8 cellular contexts compared by ENCODE assay signal in the genomic region with DNA sequence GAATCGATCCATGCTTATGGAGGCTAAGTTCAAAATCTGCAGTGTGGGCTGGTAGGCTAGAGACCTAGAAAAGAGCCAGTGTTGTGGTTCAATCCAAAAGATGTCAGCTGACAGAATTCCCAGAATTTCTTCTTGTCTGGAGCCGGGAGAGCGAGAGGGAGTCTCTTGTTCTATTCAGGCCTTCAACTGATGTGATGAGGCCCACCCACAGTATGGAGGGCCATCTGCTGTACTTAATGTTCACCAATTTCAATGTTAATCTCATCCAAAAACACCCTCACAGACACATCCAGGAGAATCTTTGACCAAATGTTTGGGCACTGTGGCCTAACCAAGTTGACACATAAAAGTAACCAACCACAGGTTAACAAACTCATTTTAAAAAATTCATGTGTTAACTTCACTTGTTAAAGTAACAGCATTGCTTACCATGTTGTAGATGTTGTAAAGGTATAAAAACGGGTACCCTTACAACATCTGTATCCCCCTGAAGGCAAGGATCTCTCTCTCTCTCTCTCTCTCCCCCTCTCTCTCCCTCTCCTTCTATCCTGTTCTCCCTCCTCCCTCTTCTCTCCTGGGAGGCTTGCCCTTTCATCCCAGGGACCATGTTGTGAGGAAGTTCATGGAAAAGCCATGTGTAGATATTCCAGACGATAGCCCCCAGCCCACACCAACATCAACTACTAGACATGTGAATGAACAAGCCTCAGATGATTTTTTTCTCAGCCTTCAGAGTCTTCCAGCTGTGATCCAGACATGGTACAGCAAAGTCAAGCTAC.
DNase-seq lines count a peak whose midpoint lies in the region; FAIRE-seq and TF ChIP-seq lines count a peak whose summit lies in the region.
"Had no signal": no experiment of that assay in that cellular context is flagged by ENCODE, and none has a peak within 500 bp of the region (broad histone marks: within the 10 kb centered on the region; RNA-seq: fewer than 3 reads in every experiment).

No MANE protein-coding gene starts in this region.

- no peak overlapping the region for H3K4me3 ChIP-seq in kidney (ENCODE audit: low read length in 2 of 2)
- H3K4me3 ChIP-seq in stomach, result no peak overlapping the region

- no peaks in the 10 kb centered on the region for H3K27me3 ChIP-seq in stomach

- POLR2A ChIA-PET in activated CD4-positive, alpha-beta memory T cell treated with anti-CD3 and anti-CD28 coated beads for 36 hours (lab: Charles Lee), result interaction anchor here (3.2 to 5.9 kb wide), 5 partner anchors 13 to 67 kb away, joined by 30 to 171 read pairs (median 94); a partner anchor contains a TSS

- peaks cover 18 to 24% of the 10 kb centered on the region in 2 donors for H3K4me1 ChIP-seq in kidney (ENCODE audit: control insufficient read depth in 1 of 2, insufficient read depth in 1 of 2, low read depth in 1 of 2, low read length in 2 of 2)
- peaks cover 21 to 48% (median 36%) of the 10 kb centered on the region in 4 donors for H3K4me1 ChIP-seq in stomach

- 87 to 91% (median 88%) methylated on average over 5 of the region's 5 CpGs for WGBS in stomach, 5 donors

- TF ChIP-seq EP300 in stomach (IDR thresholded peaks at IDR 0.05), result no peak

- H3K27ac ChIP-seq in kidney (ENCODE audit: low read depth in 2 of 2, low read length in 2 of 2) (peak overlapping the region; percentile 85 to 97), stomach (peak overlapping the region; percentile 54 to 97 (median 87))

- intact Hi-C loops in activated CD4-positive, alpha-beta memory T cell treated with anti-CD3 and anti-CD28 coated beads for 36 hours (cut with micrococcal nuclease), result no loop called here
- intact Hi-C loops in kidney (cut with DNase I), result no loop called here
- intact Hi-C loops in stomach (cut with DNase I; ENCODE audit: low total_unique reads), result no loop called here

- no peaks in the 10 kb centered on the region for H3K9me3 ChIP-seq in kidney (ENCODE audit: control insufficient read depth in 1 of 2, low read length in 2 of 2)
- no peaks in the 10 kb centered on the region for H3K9me3 ChIP-seq in stomach

- TF ChIP-seq POLR2A in stomach (IDR thresholded peaks at IDR 0.05), result no peak

- H3K36me3 ChIP-seq in kidney (ENCODE audit: control insufficient read depth in 1 of 2, insufficient read depth in 2 of 2, low read length in 2 of 2), result no peaks in the 10 kb centered on the region
- no peaks in the 10 kb centered on the region for H3K36me3 ChIP-seq in stomach

- DNase-seq in HFFc6 (no peak), kidney (no peak), stomach (no peak), cortex of kidney (lab: John Stamatoyannopoulos, UW) (no peak), NCI-H1930 (lab: John Stamatoyannopoulos, UW) (no peak)
- DNase-seq in activated CD4-positive, alpha-beta memory T cell treated with anti-CD3 and anti-CD28 coated beads for 36 hours, result no peak
- no peak for DNase-seq in stimulated activated CD8-positive, alpha-beta memory T cell treated with anti-CD3 and anti-CD28 coated beads, Interleukin-4, amount 100 ng/mL, for 48 hours
- DNase-seq: NCI-H146 had no signal

- no peak for FAIRE-seq in kidney (lab: Jason Lieb, UNC)

- peak overlapping the region in 1 of 2 donors; percentile 4 for H3K9ac ChIP-seq in kidney (ENCODE audit: low read length in 2 of 2)

- TF ChIP-seq CTCF in HFFc6 (IDR thresholded peaks at IDR 0.05) (no peak), kidney (IDR thresholded peaks at IDR 0.05; ENCODE audit: borderline replicate concordance, extremely low read depth, insufficient read depth) (no peak), stomach (IDR thresholded peaks at IDR 0.05) (no peak)

- CTCF ChIA-PET in activated CD4-positive, alpha-beta memory T cell treated with anti-CD3 and anti-CD28 coated beads for 36 hours (lab: Charles Lee), result interaction anchor here (3.7 to 4.5 kb wide), 2 partner anchors 12 to 13 kb away, joined by 16 to 48 read pairs; no protein-coding TSS in a partner anchor

- no peaks in the 10 kb centered on the region for H3K9me3 Mint-ChIP-seq in HFFc6
- H3K9me3 Mint-ChIP-seq in activated CD4-positive, alpha-beta memory T cell treated with anti-CD3 and anti-CD28 coated beads for 36 hours, result no peaks in the 10 kb centered on the region

- H3K4me3 Mint-ChIP-seq in HFFc6, result no peak overlapping the region
- H3K4me3 Mint-ChIP-seq in activated CD4-positive, alpha-beta memory T cell treated with anti-CD3 and anti-CD28 coated beads for 36 hours, result peak overlapping the region; percentile 70

- peaks cover 29% of the 10 kb centered on the region for H3K4me1 Mint-ChIP-seq in HFFc6 (ENCODE audit: low read depth)
- H3K4me1 Mint-ChIP-seq in activated CD4-positive, alpha-beta memory T cell treated with anti-CD3 and anti-CD28 coated beads for 36 hours (ENCODE audit: low read depth), result peaks cover 62% of the 10 kb centered on the region

- peaks cover 2% of the 10 kb centered on the region; the same call in 1 of the 2 replicates for H3K27me3 Mint-ChIP-seq in HFFc6 (ENCODE audit: insufficient read depth)
- peaks cover 2% of the 10 kb centered on the region for H3K27me3 Mint-ChIP-seq in activated CD4-positive, alpha-beta memory T cell treated with anti-CD3 and anti-CD28 coated beads for 36 hours

- peak overlapping the region; percentile 95 for H3K27ac Mint-ChIP-seq in HFFc6
- peak overlapping the region; percentile 99 for H3K27ac Mint-ChIP-seq in activated CD4-positive, alpha-beta memory T cell treated with anti-CD3 and anti-CD28 coated beads for 36 hours

- H3K36me3 Mint-ChIP-seq in HFFc6 (ENCODE audit: low read depth), result no peaks in the 10 kb centered on the region
- peaks cover 2% of the 10 kb centered on the region for H3K36me3 Mint-ChIP-seq in activated CD4-positive, alpha-beta memory T cell treated with anti-CD3 and anti-CD28 coated beads for 36 hours
